In genomic region chr4:135497563-135498152, GRCh38 we compare ENCODE assay signal across 23 cellular contexts.
"Had no signal": no experiment of that assay in that cellular context is flagged by ENCODE, and none has a peak within 500 bp of the region (broad histone marks: within the 10 kb centered on the region; RNA-seq: fewer than 3 reads in every experiment).

No MANE protein-coding gene starts in this region.

- H3K4me1 ChIP-seq: esophagus muscularis mucosa, left ventricle myocardium inferior, lower lobe of right lung, parathyroid adenoma, psoas muscle, spleen, tibial artery, upper lobe of left lung, uterus had no signal

- H3K27me3 Mint-ChIP-seq: naive B cell; stimulated activated memory B cell treated with anti-CD40 and anti-IgM and Interleukin-4, amounts not matched to agents 10 μg/mL and 1 μg/mL and 100 μg/mL, for 72 hours; stimulated activated naive CD8-positive, alpha-beta T cell treated with anti-CD3 and anti-CD28 coated beads, Interleukin-15, Interleukin-2, amounts not matched to agents 100 ng/mL and 50 ng/mL, for 24 hours had no signal

- H3K36me3 ChIP-seq: esophagus muscularis mucosa, left ventricle myocardium inferior, lower lobe of right lung, spleen, tibial artery, upper lobe of left lung, uterus had no signal

- H2AFZ ChIP-seq: parathyroid adenoma had no signal

- H3K4me1 Mint-ChIP-seq: naive B cell; nephron; stimulated activated memory B cell treated with anti-CD40 and anti-IgM and Interleukin-4, amounts not matched to agents 10 μg/mL and 1 μg/mL and 100 μg/mL, for 72 hours had no signal

- H3K9ac ChIP-seq: parathyroid adenoma had no signal

- H3K9me3 ChIP-seq: esophagus muscularis mucosa, left ventricle myocardium inferior, psoas muscle, tibial artery, upper lobe of left lung, uterus had no signal

- H3K27me3 ChIP-seq: esophagus muscularis mucosa, spleen, tibial artery, upper lobe of left lung, uterus had no signal

- H3K79me2 ChIP-seq: parathyroid adenoma had no signal

- H3K27ac Mint-ChIP-seq: naive B cell; nephron; stimulated activated memory B cell treated with anti-CD40 and anti-IgM and Interleukin-4, amounts not matched to agents 10 μg/mL and 1 μg/mL and 100 μg/mL, for 72 hours; stimulated activated naive CD8-positive, alpha-beta T cell treated with anti-CD3 and anti-CD28 coated beads, Interleukin-15, Interleukin-2, amounts not matched to agents 100 ng/mL and 50 ng/mL, for 24 hours had no signal

- H3K36me3 Mint-ChIP-seq: naive B cell; stimulated activated memory B cell treated with anti-CD40 and anti-IgM and Interleukin-4, amounts not matched to agents 10 μg/mL and 1 μg/mL and 100 μg/mL, for 72 hours had no signal

- H3K4me3 Mint-ChIP-seq: naive B cell; nephron; stimulated activated memory B cell treated with anti-CD40 and anti-IgM and Interleukin-4, amounts not matched to agents 10 μg/mL and 1 μg/mL and 100 μg/mL, for 72 hours; stimulated activated naive CD8-positive, alpha-beta T cell treated with anti-CD3 and anti-CD28 coated beads, Interleukin-15, Interleukin-2, amounts not matched to agents 100 ng/mL and 50 ng/mL, for 24 hours had no signal

- H3K9me3 Mint-ChIP-seq: nephron; stimulated activated memory B cell treated with anti-CD40 and anti-IgM and Interleukin-4, amounts not matched to agents 10 μg/mL and 1 μg/mL and 100 μg/mL, for 72 hours had no signal

- FAIRE-seq: endometrium, kidney had no signal

- DNase-seq: effector memory CD4-positive, alpha-beta T cell; kidney; left cardiac atrium; left ventricle myocardium inferior; lower lobe of right lung; mesenchymal stem cell; naive B cell; psoas muscle; retina; spleen; stimulated activated CD4-positive, alpha-beta T cell treated with anti-CD3 and anti-CD28 coated beads, Interleukin-15, amount 100 ng/mL, for 24 hours; stimulated activated CD4-positive, alpha-beta T cell treated with anti-CD3 and anti-CD28 coated beads, Interleukin-1b, Interleukin-23, amount 100 ng/mL, for 48 hours; stimulated activated CD4-positive, alpha-beta T cell treated with anti-CD3 and anti-CD28 coated beads, Interleukin-4, amount 100 ng/mL, for 24 hours; tibial artery; upper lobe of left lung; uterus had no signal

- H3K4me3 ChIP-seq: esophagus muscularis mucosa, left ventricle myocardium inferior, lower lobe of right lung, psoas muscle, spleen, tibial artery, upper lobe of left lung, uterus had no signal

- H3K27ac ChIP-seq: epithelial cell of prostate, esophagus muscularis mucosa, left ventricle myocardium inferior, lower lobe of right lung, parathyroid adenoma, psoas muscle, spleen, tibial artery, upper lobe of left lung, uterus had no signal
